ENCODE assay signal across 18 cellular contexts in genomic region chr19:41910992-41911888, GRCh38. TPM values are rescaled to one million over a fixed set of nuclear protein-coding genes. Genes with fewer than 3 reads are reported as not detected.
DNase-seq lines count a peak whose midpoint lies in the region; ATAC-seq, FAIRE-seq and TF ChIP-seq lines count a peak whose summit lies in the region.
"Had no signal": no experiment of that assay in that cellular context is flagged by ENCODE, and none has a peak within 500 bp of the region (broad histone marks: within the 10 kb centered on the region; RNA-seq: fewer than 3 reads in every experiment).

No MANE protein-coding gene starts in this region.

- H3K36me3 ChIP-seq in Karpas-422 (ENCODE audit: insufficient read depth, low read length) = no peaks in the 10 kb centered on the region
- peaks cover 5% of the 10 kb centered on the region for H3K36me3 ChIP-seq in bronchial epithelial cell (ENCODE audit: control insufficient read depth, insufficient read depth, low read length)

- H3K4me1 ChIP-seq in Karpas-422 (ENCODE audit: low read length) = peaks cover 10% of the 10 kb centered on the region

- H3K79me2 ChIP-seq in Karpas-422 (ENCODE audit: low read length) = no peaks in the 10 kb centered on the region

- no peaks in the 10 kb centered on the region for H3K9me2 ChIP-seq in Karpas-422 (replicated peaks; ENCODE audit: insufficient read depth, low read length)

- intact Hi-C loops in activated naive CD4-positive, alpha-beta T cell treated with anti-CD3 and anti-CD28 coated beads for 36 hours (cut with micrococcal nuclease) = no loop called here

- peaks cover 6% of the 10 kb centered on the region for H3K36me3 Mint-ChIP-seq in activated naive CD4-positive, alpha-beta T cell treated with anti-CD3 and anti-CD28 coated beads for 36 hours (ENCODE audit: low read depth)

- peak overlapping the region; percentile 15 for H3K27ac Mint-ChIP-seq in activated naive CD4-positive, alpha-beta T cell treated with anti-CD3 and anti-CD28 coated beads for 36 hours
- H3K27ac Mint-ChIP-seq: HFFc6 had no signal

- H3K4me2 ChIP-seq in Karpas-422 (ENCODE audit: low read depth, low read length, poor library complexity, severe bottlenecking) = no peak overlapping the region

- H3K27me3 ChIP-seq in Karpas-422 (ENCODE audit: low read length) (no peaks in the 10 kb centered on the region), bronchial epithelial cell (ENCODE audit: control insufficient read depth, insufficient read depth, low read length) (peaks cover 35% of the 10 kb centered on the region)

- no peak overlapping the region for H3K4me3 Mint-ChIP-seq in activated naive CD4-positive, alpha-beta T cell treated with anti-CD3 and anti-CD28 coated beads for 36 hours
- H3K4me3 Mint-ChIP-seq: HFFc6 had no signal

- no peak for DNase-seq in activated naive CD4-positive, alpha-beta T cell treated with anti-CD3 and anti-CD28 coated beads for 36 hours
- DNase-seq in activated naive CD4-positive, alpha-beta T cell (lab: John Stamatoyannopoulos, UW) = no peak
- DNase-seq in Karpas-422 (peak; percentile 52), bronchial epithelial cell (ENCODE audit: low read depth) (no peak), GM20000 (ENCODE audit: low spot score) (no peak), left lobe of liver (ENCODE audit: low spot score) (no peak)
- no peak for DNase-seq in stimulated activated naive CD8-positive, alpha-beta T cell treated with anti-CD3 and anti-CD28 coated beads, Interleukin-15, Interleukin-2, amounts not matched to agents 100 U/mL and 50 U/mL, for 24 hours
- DNase-seq: DMS 273 treated with DMSO at 0.1 percent for 48 hours, HFFc6, Kasumi-1, NCI-H526 treated with DMSO at 0.1 percent for 48 hours, small intestine, stomach had no signal

- FAIRE-seq in bronchial epithelial cell (lab: Jason Lieb, UNC) = peak; percentile 43
- FAIRE-seq: islet of Langerhans, small intestine had no signal

- no peak for TF ChIP-seq CTCF in bronchial epithelial cell (IDR thresholded peaks at IDR 0.05; ENCODE audit: insufficient read depth, low read length, severe bottlenecking)
- no peak for TF ChIP-seq CTCF in GM20000 (IDR thresholded peaks at IDR 0.05; ENCODE audit: extremely low read depth, missing control alignments)

- CTCF ChIA-PET in activated naive CD4-positive, alpha-beta T cell treated with anti-CD3 and anti-CD28 coated beads for 36 hours (lab: Charles Lee) = interaction anchor here (0.5 to 1.0 kb wide), 2 partner anchors 27 to 159 kb away, joined by 3 to 4 read pairs; no protein-coding TSS in a partner anchor

- peaks cover 41% of the 10 kb centered on the region for H3K4me1 Mint-ChIP-seq in activated naive CD4-positive, alpha-beta T cell treated with anti-CD3 and anti-CD28 coated beads for 36 hours (ENCODE audit: low read depth)

- no peak overlapping the region for H3K9ac ChIP-seq in Karpas-422 (ENCODE audit: low read length)
- H3K9ac ChIP-seq: parathyroid adenoma had no signal

- H3K27me3 Mint-ChIP-seq in activated naive CD4-positive, alpha-beta T cell treated with anti-CD3 and anti-CD28 coated beads for 36 hours (ENCODE audit: low read depth) = peaks cover 21% of the 10 kb centered on the region

- H3K9me3 ChIP-seq in Karpas-422 (ENCODE audit: low read length) = no peaks in the 10 kb centered on the region
- H3K9me3 ChIP-seq: stomach, vagina had no signal

- no peak overlapping the region for H2AFZ ChIP-seq in Karpas-422 (ENCODE audit: low read length)
- H2AFZ ChIP-seq: parathyroid adenoma had no signal

- no peak overlapping the region for H3K27ac ChIP-seq in Karpas-422 (ENCODE audit: low read length)
- H3K27ac ChIP-seq: epithelial cell of prostate, parathyroid adenoma, stomach, vagina had no signal

- H3K4me3 ChIP-seq in Karpas-422 (ENCODE audit: low read length) (no peak overlapping the region), bronchial epithelial cell (ENCODE audit: low read depth, low read length) (no peak overlapping the region)
- H3K4me3 ChIP-seq: stomach, vagina had no signal

- peaks cover 23% of the 10 kb centered on the region; the same call in 1 of the 2 replicates for H4K20me1 ChIP-seq in Karpas-422 (ENCODE audit: insufficient read depth, low read depth, low read length)

- ATAC-seq in stimulated activated naive CD8-positive, alpha-beta T cell treated with anti-CD3 and anti-CD28 coated beads, Interleukin-15, Interleukin-2, amounts not matched to agents 100 U/mL and 50 U/mL, for 24 hours = peak; percentile 12
- ATAC-seq in GM21447 (IDR thresholded peaks at IDR 0.05; ENCODE audit: unreplicated experiment) (no peak), left lobe of liver (no peak)

- H3K9me3 Mint-ChIP-seq in activated naive CD4-positive, alpha-beta T cell treated with anti-CD3 and anti-CD28 coated beads for 36 hours = no peaks in the 10 kb centered on the region
- H3K9me3 Mint-ChIP-seq: HFFc6 had no signal

RNA-seq across cellular contexts. Expression of gene ERFL, which starts 17.0 kb away (rescaled TPM):
- 1 to 10 TPM in 1 of 2 experiments, under 1 TPM in 1; 0.99 to 1.3 TPM for total RNA-seq in activated naive CD4-positive, alpha-beta T cell treated with anti-CD3 and anti-CD28 coated beads for 36 hours
- 3.8 and 5.5 TPM in 2 replicates for total RNA-seq in Karpas-422 (2014; rRNA removed; shearing (Covaris generic); ENCODE audit: low replicate concordance)
- total RNA-seq in bronchial epithelial cell (under 0.01 TPM in 2 replicates), left lobe of liver (not detected)
- total RNA-seq: stomach had no signal

RNA-seq across cellular contexts. Expression of gene ARHGEF1, which starts 28.3 kb away (rescaled TPM):
- 100 to 1,000 TPM; 246 to 260 TPM for total RNA-seq in activated naive CD4-positive, alpha-beta T cell treated with anti-CD3 and anti-CD28 coated beads for 36 hours
- 136 and 137 TPM in 2 replicates for total RNA-seq in Karpas-422 (2014; rRNA removed; shearing (Covaris generic); ENCODE audit: low replicate concordance)
- 19.2 and 25.0 TPM in 2 replicates for total RNA-seq in bronchial epithelial cell
- 37.4 TPM for total RNA-seq in left lobe of liver

RNA-seq across cellular contexts. Expression of gene CD79A, which starts 34.2 kb away (rescaled TPM):
- 1 to 10 TPM; 2.5 to 2.7 TPM for total RNA-seq in activated naive CD4-positive, alpha-beta T cell treated with anti-CD3 and anti-CD28 coated beads for 36 hours
- 970 and 1,036 TPM in 2 replicates for total RNA-seq in Karpas-422 (2014; rRNA removed; shearing (Covaris generic); ENCODE audit: low replicate concordance)
- total RNA-seq in bronchial epithelial cell (not detected in 2 replicates), left lobe of liver (0.55 TPM)
- total RNA-seq: vagina had no signal

RNA-seq across cellular contexts. Expression of gene RABAC1, which starts 47.9 kb away (rescaled TPM):
- 10 to 100 TPM; 32.8 TPM for total RNA-seq in activated naive CD4-positive, alpha-beta T cell treated with anti-CD3 and anti-CD28 coated beads for 36 hours
- total RNA-seq in Karpas-422 (2014; rRNA removed; shearing (Covaris generic); ENCODE audit: low replicate concordance) = 270 and 367 TPM in 2 replicates
- total RNA-seq in bronchial epithelial cell = 96.6 and 98.4 TPM in 2 replicates
- total RNA-seq in left lobe of liver = 106 TPM

RNA-seq across cellular contexts. Expression of gene RPS19, which starts 51.2 kb away (rescaled TPM):
- total RNA-seq in activated naive CD4-positive, alpha-beta T cell treated with anti-CD3 and anti-CD28 coated beads for 36 hours = 1,000 to 10,000 TPM; 4,092 to 4,109 TPM
- total RNA-seq in Karpas-422 (2014; rRNA removed; shearing (Covaris generic); ENCODE audit: low replicate concordance) = 2,482 and 3,478 TPM in 2 replicates
- total RNA-seq in bronchial epithelial cell (2,069 and 2,277 TPM in 2 replicates), left lobe of liver (519 TPM)

Comparison
In these comparisons a context has a peak if more than half of its experiments do, and no peak if none do; other contexts are left out.
1. RNA of gene CD79A, which starts 34.2 kb away (total RNA-seq): 970 to 1,036 TPM in Karpas-422; 2.5 to 2.7 TPM in activated naive CD4-positive, alpha-beta T cell treated with anti-CD3 and anti-CD28 coated beads for 36 hours, 0.55 TPM in left lobe of liver (single experiment) and not detected in bronchial epithelial cell; every median in the first group is over 100 times any median in the second.